Comparison of ENCODE assay signal across 27 cellular contexts in genomic region chr20:62522748-62523396, GRCh38. TPM values are rescaled to one million over a fixed set of nuclear protein-coding genes. Genes with fewer than 3 reads are reported as not detected.
DNase-seq lines count a peak whose midpoint lies in the region; ATAC-seq and TF ChIP-seq lines count a peak whose summit lies in the region.
"Had no signal": no experiment of that assay in that cellular context is flagged by ENCODE, and none has a peak within 500 bp of the region (broad histone marks: within the 10 kb centered on the region; RNA-seq: fewer than 3 reads in every experiment).

No MANE protein-coding gene starts in this region.

- H3K79me2 ChIP-seq in HCT116 (ENCODE audit: insufficient read depth, low read length) = no peaks in the 10 kb centered on the region

- H3K4me3 ChIP-seq in HCT116 (replicated peaks in 1 of 2; ENCODE audit: low read depth in 1 of 2, low read length in 2 of 2) = no peak overlapping the region
- H3K4me3 ChIP-seq: ascending aorta, Peyer's patch, SK-N-MC had no signal

- no peak for TF ChIP-seq RAD21 in HCT116 (IDR thresholded peaks at IDR 0.05; ENCODE audit: low read depth)

- no peaks in the 10 kb centered on the region for H3K9me3 ChIP-seq in HCT116 (ENCODE audit: control insufficient read depth in 1 of 2, insufficient read depth in 1 of 2, low read depth in 1 of 2, low read length in 2 of 2)
- H3K9me3 ChIP-seq: ascending aorta, Peyer's patch had no signal

- no peaks in the 10 kb centered on the region for H3K9me3 Mint-ChIP-seq in activated T-cell treated with anti-CD3 and anti-CD28 coated beads, Interleukin-2, amount 50 U/mL, for 24 hours
- no peaks in the 10 kb centered on the region for H3K9me3 Mint-ChIP-seq in activated T-helper 2 cell treated with anti-CD3 and anti-CD28 coated beads, Interferon-gamma antibody, Interleukin-2, Interleukin-4, amounts not matched to agents 10 μg/mL and 5 μg/mL and 100 μg/mL, durations not matched to agents 14 hours and 24 hours and 36 hours
- H3K9me3 Mint-ChIP-seq in stimulated activated effector memory CD8-positive, alpha-beta T cell treated with anti-CD3 and anti-CD28 coated beads, Interleukin-12 subunit alpha, Interleukin-12 subunit beta, amount 100 ng/mL, for 72 hours = no peaks in the 10 kb centered on the region
- H3K9me3 Mint-ChIP-seq: CD4-positive, alpha-beta T cell; IgD-negative memory B cell; memory B cell had no signal

- RAD21 ChIA-PET in HCT116 (lab: Charles Lee; ENCODE audit: low non-redundant PET in 1 of 2, low total read pairs in 2 of 2, uncharacterized antibody in 2 of 2, unreplicated experiment in 2 of 2) = no interaction called here

- H3K4me3 Mint-ChIP-seq in activated T-cell treated with anti-CD3 and anti-CD28 coated beads, Interleukin-2, amount 50 U/mL, for 24 hours = no peak overlapping the region
- no peak overlapping the region for H3K4me3 Mint-ChIP-seq in activated T-helper 2 cell treated with anti-CD3 and anti-CD28 coated beads, Interferon-gamma antibody, Interleukin-2, Interleukin-4, amounts not matched to agents 10 μg/mL and 5 μg/mL and 100 μg/mL, durations not matched to agents 14 hours and 24 hours and 36 hours (ENCODE audit: low read depth)
- peak overlapping the region; percentile 54 for H3K4me3 Mint-ChIP-seq in stimulated activated effector memory CD8-positive, alpha-beta T cell treated with anti-CD3 and anti-CD28 coated beads, Interleukin-12 subunit alpha, Interleukin-12 subunit beta, amount 100 ng/mL, for 72 hours
- H3K4me3 Mint-ChIP-seq: CD4-positive, alpha-beta T cell; memory B cell had no signal

- H3K27ac Mint-ChIP-seq in activated T-cell treated with anti-CD3 and anti-CD28 coated beads, Interleukin-2, amount 50 U/mL, for 24 hours = peak overlapping the region; percentile 69
- peak overlapping the region; percentile 76 for H3K27ac Mint-ChIP-seq in activated T-helper 2 cell treated with anti-CD3 and anti-CD28 coated beads, Interferon-gamma antibody, Interleukin-2, Interleukin-4, amounts not matched to agents 10 μg/mL and 5 μg/mL and 100 μg/mL, durations not matched to agents 14 hours and 24 hours and 36 hours
- H3K27ac Mint-ChIP-seq in stimulated activated effector memory CD8-positive, alpha-beta T cell treated with anti-CD3 and anti-CD28 coated beads, Interleukin-12 subunit alpha, Interleukin-12 subunit beta, amount 100 ng/mL, for 72 hours = no peak overlapping the region
- H3K27ac Mint-ChIP-seq: CD4-positive, alpha-beta T cell; IgD-negative memory B cell; memory B cell had no signal

- H2AFZ ChIP-seq in HCT116 (ENCODE audit: low read depth, low read length, poor library complexity, severe bottlenecking) = no peak overlapping the region

- H3K36me3 Mint-ChIP-seq in activated T-cell treated with anti-CD3 and anti-CD28 coated beads, Interleukin-2, amount 50 U/mL, for 24 hours (ENCODE audit: low read depth) = no peaks in the 10 kb centered on the region
- H3K36me3 Mint-ChIP-seq in activated T-helper 2 cell treated with anti-CD3 and anti-CD28 coated beads, Interferon-gamma antibody, Interleukin-2, Interleukin-4, amounts not matched to agents 10 μg/mL and 5 μg/mL and 100 μg/mL, durations not matched to agents 14 hours and 24 hours and 36 hours (ENCODE audit: low read depth) = no peaks in the 10 kb centered on the region
- H3K36me3 Mint-ChIP-seq in stimulated activated effector memory CD8-positive, alpha-beta T cell treated with anti-CD3 and anti-CD28 coated beads, Interleukin-12 subunit alpha, Interleukin-12 subunit beta, amount 100 ng/mL, for 72 hours = no peaks in the 10 kb centered on the region
- H3K36me3 Mint-ChIP-seq: IgD-negative memory B cell, memory B cell had no signal

- TF ChIP-seq CTCF in HCT116 (IDR thresholded peaks at IDR 0.05 in 2 of 3, conservative IDR thresholded peaks at IDR 0.05 in 1 of 3; ENCODE audit: borderline replicate concordance in 1 of 3, insufficient read depth in 1 of 3, low read depth in 2 of 3, low read length in 2 of 3) = no peak

- H3K27me3 ChIP-seq in HCT116 (ENCODE audit: insufficient read depth, low read length) = no peaks in the 10 kb centered on the region
- H3K27me3 ChIP-seq: ascending aorta had no signal

- no peaks in the 10 kb centered on the region for H3K9me2 ChIP-seq in HCT116 (ENCODE audit: insufficient read depth)

- H3K9ac ChIP-seq in HCT116 (ENCODE audit: low read length) = no peak overlapping the region

- H3K4me1 ChIP-seq in HCT116 (ENCODE audit: control insufficient read depth in 1 of 2, insufficient read depth in 2 of 2, low read length in 2 of 2) = peaks cover 11 to 19% of the 10 kb centered on the region in 2 experiments
- H3K4me1 ChIP-seq: ascending aorta, Peyer's patch had no signal

- POLR2A ChIA-PET in HCT116 (lab: Charles Lee) = no interaction called here

- no peak for DNase-seq in activated T-cell treated with anti-CD3 and anti-CD28 coated beads, Interleukin-2, amount 50 U/mL, for 24 hours
- no peak for DNase-seq in activated T-cell treated with anti-CD3 and anti-CD28 coated beads, Interleukin-2, amount 50 U/mL, for 1 hour
- no peak for DNase-seq in HCT116 (ENCODE audit: low read depth, low spot score)
- DNase-seq in activated T-helper 2 cell treated with anti-CD3 and anti-CD28 coated beads, Interferon-gamma antibody, Interleukin-2, Interleukin-4, amounts not matched to agents 10 μg/mL and 5 μg/mL and 100 μg/mL, durations not matched to agents 14 hours and 24 hours and 36 hours (ENCODE audit: low spot score) = no peak
- no peak for DNase-seq in stimulated activated effector memory CD8-positive, alpha-beta T cell treated with anti-CD3 and anti-CD28 coated beads, Interleukin-12 subunit alpha, Interleukin-12 subunit beta, amount 100 ng/mL, for 72 hours (ENCODE audit: low spot score in 2 of 2)
- no peak for DNase-seq in hippocampal formation (lab: John Stamatoyannopoulos, UW)
- DNase-seq: CD4-positive, alpha-beta T cell; central memory CD4-positive, alpha-beta T cell; DMS153; HCEC 1CT; head of caudate nucleus; left cardiac atrium; NCI-H1417; NCI-H510A; nucleus accumbens; Peyer's patch; small intestine; stimulated activated CD4-positive, alpha-beta T cell treated with anti-CD3 and anti-CD28 coated beads, Interleukin-4, amount 100 ng/mL, for 24 hours; substantia nigra had no signal

- peaks cover 25% of the 10 kb centered on the region for H3K27me3 Mint-ChIP-seq in activated T-cell treated with anti-CD3 and anti-CD28 coated beads, Interleukin-2, amount 50 U/mL, for 24 hours
- H3K27me3 Mint-ChIP-seq in activated T-helper 2 cell treated with anti-CD3 and anti-CD28 coated beads, Interferon-gamma antibody, Interleukin-2, Interleukin-4, amounts not matched to agents 10 μg/mL and 5 μg/mL and 100 μg/mL, durations not matched to agents 14 hours and 24 hours and 36 hours (ENCODE audit: low read depth) = no peaks in the 10 kb centered on the region

- no peaks in the 10 kb centered on the region for H3K36me3 ChIP-seq in HCT116 (ENCODE audit: control insufficient read depth in 1 of 2, insufficient read depth in 2 of 2, low read length in 2 of 2)
- H3K36me3 ChIP-seq: ascending aorta, Peyer's patch had no signal

- H3K27ac ChIP-seq in HCT116 (ENCODE audit: low read depth, low read length) = no peak overlapping the region
- H3K27ac ChIP-seq: ascending aorta, Peyer's patch, SK-N-MC had no signal

- CTCF ChIA-PET in HCT116 (lab: Charles Lee) = interaction anchor here (1.1 kb wide), 2 partner anchors 23 to 96 kb away, joined by 3 to 4 read pairs; no protein-coding TSS in a partner anchor

- TF ChIP-seq POLR2A in HCT116 (IDR thresholded peaks at IDR 0.05; ENCODE audit: borderline replicate concordance, extremely low read depth, insufficient read depth, insufficient read length) = no peak

- H4K20me1 ChIP-seq in HCT116 (ENCODE audit: insufficient read depth) = no peaks in the 10 kb centered on the region

- H3K4me1 Mint-ChIP-seq in activated T-cell treated with anti-CD3 and anti-CD28 coated beads, Interleukin-2, amount 50 U/mL, for 24 hours (ENCODE audit: low read depth) = peaks cover 17% of the 10 kb centered on the region
- peaks cover 13% of the 10 kb centered on the region for H3K4me1 Mint-ChIP-seq in activated T-helper 2 cell treated with anti-CD3 and anti-CD28 coated beads, Interferon-gamma antibody, Interleukin-2, Interleukin-4, amounts not matched to agents 10 μg/mL and 5 μg/mL and 100 μg/mL, durations not matched to agents 14 hours and 24 hours and 36 hours (ENCODE audit: low read depth)
- peaks cover 14% of the 10 kb centered on the region for H3K4me1 Mint-ChIP-seq in stimulated activated effector memory CD8-positive, alpha-beta T cell treated with anti-CD3 and anti-CD28 coated beads, Interleukin-12 subunit alpha, Interleukin-12 subunit beta, amount 100 ng/mL, for 72 hours

- intact Hi-C loops in HCT116 (cut with micrococcal nuclease) = loop anchor here (5.0 kb wide), 1 partner anchor 94 kb away; no protein-coding TSS in a partner anchor
- intact Hi-C loops in activated T-helper 2 cell treated with anti-CD3 and anti-CD28 coated beads, Interferon-gamma antibody, Interleukin-2, Interleukin-4, amounts not matched to agents 10 μg/mL and 5 μg/mL and 100 μg/mL, durations not matched to agents 14 hours and 24 hours and 36 hours (cut with micrococcal nuclease) = loop anchor here (5.0 kb wide), 1 partner anchor 94 kb away; no protein-coding TSS in a partner anchor

- ATAC-seq in HCT116 (no peak), GM18907 (IDR thresholded peaks at IDR 0.05; ENCODE audit: unreplicated experiment) (no peak)
- peak; percentile 74 for ATAC-seq in stimulated activated effector memory CD8-positive, alpha-beta T cell treated with anti-CD3 and anti-CD28 coated beads, Interleukin-12 subunit alpha, Interleukin-12 subunit beta, amount 100 ng/mL, for 72 hours
- ATAC-seq: left cardiac atrium had no signal

- no TSS peak for BruUV-seq in HCT116 (replicated peaks; lab: Mats Ljungman, UMichigan)

- peak overlapping the region; percentile 68 for H3K4me2 ChIP-seq in HCT116 (ENCODE audit: low read length)

TF ChIP-seq in HCT116, 20 proteins besides CTCF, POLR2A, EP300 and RAD21 (continues in another document):
- no peak for TF ChIP-seq EZH2 (IDR thresholded peaks at IDR 0.05)
- no peak for TF ChIP-seq ELF1 (IDR thresholded peaks at IDR 0.05; ENCODE audit: borderline replicate concordance, low read depth)
- TF ChIP-seq CEBPB (IDR thresholded peaks at IDR 0.05; ENCODE audit: low read depth) = no peak
- TF ChIP-seq SP1 (IDR thresholded peaks at IDR 0.05; ENCODE audit: low read depth) = no peak
- TF ChIP-seq SIN3A (IDR thresholded peaks at IDR 0.05; ENCODE audit: low read depth) = no peak
- TF ChIP-seq CBX3 (IDR thresholded peaks at IDR 0.05; ENCODE audit: low read depth) = no peak
- no peak for TF ChIP-seq ZFX (IDR thresholded peaks at IDR 0.05)
- no peak for TF ChIP-seq YY1 (IDR thresholded peaks at IDR 0.05; ENCODE audit: extremely low read depth, insufficient replicate concordance, low read depth, low read length)
- TF ChIP-seq JUND (IDR thresholded peaks at IDR 0.05) = no peak
- TF ChIP-seq FOSL1 (IDR thresholded peaks at IDR 0.05; ENCODE audit: low read depth) = no peak
- no peak for TF ChIP-seq ZNF274 (IDR thresholded peaks at IDR 0.05; ENCODE audit: low read depth, low read length)

RNA-seq across cellular contexts. Expression of gene GATA5, which starts 47.1 kb away (rescaled TPM):
- total RNA-seq in HCT116 (2021; ENCODE audit: unreplicated experiment) = not detected
- not detected in 2 replicates for polyA plus RNA-seq in HCT116 (2012)
- not detected in 2 replicates for total RNA-seq in activated T-helper 2 cell treated with anti-CD3 and anti-CD28 coated beads, Interferon-gamma antibody, Interleukin-2, Interleukin-4, amounts not matched to agents 10 μg/mL and 5 μg/mL and 100 μg/mL, durations not matched to agents 14 hours and 24 hours and 36 hours
- total RNA-seq: ascending aorta; CD4-positive, alpha-beta T cell; dermis microvascular lymphatic vessel endothelial cell; endothelial cell of umbilical vein; MCF 10A had no signal
- polyA plus RNA-seq: endothelial cell of umbilical vein, IgD-negative memory B cell had no signal
